ENCODE assay signal across 14 cellular contexts in genomic region chr15:98671060-98672008, GRCh38. TPM values are rescaled to one million over a fixed set of nuclear protein-coding genes. Genes with fewer than 3 reads are reported as not detected.
A peak's percentile ranks its signal among the peaks of the same experiment; 100 is the strongest.
DNase-seq lines count a peak whose midpoint lies in the region; ATAC-seq and TF ChIP-seq lines count a peak whose summit lies in the region.
"Had no signal": no experiment of that assay in that cellular context is flagged by ENCODE, and none has a peak within 500 bp of the region (broad histone marks: within the 10 kb centered on the region; RNA-seq: fewer than 3 reads in every experiment).

No MANE protein-coding gene starts in this region.

- H3K27ac Mint-ChIP-seq in osteocyte (ENCODE audit: unreplicated experiment), result peak overlapping the region; percentile 88
- H3K27ac Mint-ChIP-seq: activated T-helper 1 cell treated with anti-CD3 and anti-CD28 coated beads, Interleukin-12 subunit alpha, Interleukin-12 subunit beta, Interleukin-2, Interleukin-4 antibody, amounts not matched to agents 30 ng/mL and 10 ng/mL and 1 ng/mL, durations not matched to agents 14 hours and 24 hours and 36 hours; CD14-positive monocyte had no signal

- TF ChIP-seq CTCF in AG10803 (conservative IDR thresholded peaks at IDR 0.05; ENCODE audit: low read length) (no peak), foreskin keratinocyte (conservative IDR thresholded peaks at IDR 0.05) (no peak), osteocyte (IDR thresholded peaks at IDR 0.05) (no peak)

- peak overlapping the region; percentile 56 for H3K4me3 Mint-ChIP-seq in osteocyte (ENCODE audit: unreplicated experiment)
- H3K4me3 Mint-ChIP-seq: activated T-helper 1 cell treated with anti-CD3 and anti-CD28 coated beads, Interleukin-12 subunit alpha, Interleukin-12 subunit beta, Interleukin-2, Interleukin-4 antibody, amounts not matched to agents 30 ng/mL and 10 ng/mL and 1 ng/mL, durations not matched to agents 14 hours and 24 hours and 36 hours; CD14-positive monocyte had no signal

- H3K4me1 ChIP-seq in foreskin keratinocyte, result peaks cover 35% of the 10 kb centered on the region

- no peaks in the 10 kb centered on the region for H3K27me3 ChIP-seq in foreskin keratinocyte

- H3K27ac ChIP-seq in foreskin keratinocyte, result peak overlapping the region; percentile 100

- DNase-seq in AG10803 (ENCODE audit: low read depth) (peak; percentile 79), foreskin keratinocyte (no peak), osteocyte (ENCODE audit: extremely low spot score, unreplicated experiment) (no peak), erythroblast (lab: John Stamatoyannopoulos, UW) (no peak), T-helper 9 cell (no peak), SIG-M5 treated with dmso at 0.1 percent for 504 hours (lab: John Stamatoyannopoulos, UW; ENCODE audit: unreplicated experiment) (no peak)
- DNase-seq: hippocampal formation; NCI-H146; stimulated activated CD4-positive, alpha-beta T cell treated with anti-CD3 and anti-CD28 coated beads, Interleukin-2, amount 100 ng/mL, for 24 hours; T-helper 1 cell had no signal

- TF ChIP-seq POLR2A in erythroblast (IDR thresholded peaks at IDR 0.05; ENCODE audit: low read length), result no peak

- ATAC-seq in SK-N-SH treated with all-trans-retinoic acid at 6 μM for 48 hours (peak; percentile 17; the same call in 2 of the 3 replicates), foreskin keratinocyte (no peak), GM18498 (IDR thresholded peaks at IDR 0.05; ENCODE audit: unreplicated experiment) (no peak)

- H3K9me3 Mint-ChIP-seq in osteocyte (ENCODE audit: unreplicated experiment), result no peaks in the 10 kb centered on the region
- H3K9me3 Mint-ChIP-seq: activated T-helper 1 cell treated with anti-CD3 and anti-CD28 coated beads, Interleukin-12 subunit alpha, Interleukin-12 subunit beta, Interleukin-2, Interleukin-4 antibody, amounts not matched to agents 30 ng/mL and 10 ng/mL and 1 ng/mL, durations not matched to agents 14 hours and 24 hours and 36 hours; CD14-positive monocyte had no signal

- no peak overlapping the region; the same call in 1 of the 2 replicates for H3K4me3 ChIP-seq in AG10803 (ENCODE audit: low read length)

- H3K4me1 Mint-ChIP-seq in osteocyte (ENCODE audit: unreplicated experiment), result peaks cover 86% of the 10 kb centered on the region

- H3K27me3 Mint-ChIP-seq in osteocyte (ENCODE audit: unreplicated experiment), result no peaks in the 10 kb centered on the region

- H3K36me3 Mint-ChIP-seq in osteocyte (ENCODE audit: unreplicated experiment), result no peaks in the 10 kb centered on the region

TF ChIP-seq in SK-N-SH treated with all-trans-retinoic acid at 6 μM for 48 hours, 23 proteins besides CTCF, POLR2A, EP300 and RAD21:
- TF ChIP-seq CSDC2 (CRISPR knock-in tag; IDR thresholded peaks at IDR 0.05) (no peak), POU6F1 (CRISPR knock-in tag; IDR thresholded peaks at IDR 0.05; ENCODE audit: borderline replicate concordance, low read depth) (no peak), RARB (CRISPR knock-in tag; IDR thresholded peaks at IDR 0.05) (no peak), OSR1 (CRISPR knock-in tag; IDR thresholded peaks at IDR 0.05) (no peak), ZFP3 (CRISPR knock-in tag; IDR thresholded peaks at IDR 0.05) (no peak), BACH2 (CRISPR knock-in tag; IDR thresholded peaks at IDR 0.05; ENCODE audit: borderline replicate concordance) (no peak), PPARA (CRISPR knock-in tag; IDR thresholded peaks at IDR 0.05; ENCODE audit: borderline replicate concordance) (no peak), PATZ1 (CRISPR knock-in tag; IDR thresholded peaks at IDR 0.05; ENCODE audit: borderline replicate concordance) (no peak), GLIS3 (CRISPR knock-in tag; IDR thresholded peaks at IDR 0.05) (no peak), ZC3H10 (CRISPR knock-in tag; IDR thresholded peaks at IDR 0.05) (no peak), ZNF565 (CRISPR knock-in tag; conservative IDR thresholded peaks at IDR 0.05; ENCODE audit: low read depth) (no peak), TCF4 (CRISPR knock-in tag; IDR thresholded peaks at IDR 0.05; ENCODE audit: borderline replicate concordance) (no peak), SNAI2 (CRISPR knock-in tag; IDR thresholded peaks at IDR 0.05) (no peak), CSRNP3 (CRISPR knock-in tag; IDR thresholded peaks at IDR 0.05) (no peak), ARNTL (CRISPR knock-in tag; IDR thresholded peaks at IDR 0.05; ENCODE audit: borderline replicate concordance, low read depth) (no peak)

RNA-seq across cellular contexts. Expression of gene IGF1R, which starts 23.0 kb away (rescaled TPM):
- 30.1 and 38.4 TPM in 2 replicates for total RNA-seq in foreskin keratinocyte
- 4.8 and 5.0 TPM in 2 replicates for polyA plus RNA-seq in foreskin keratinocyte
- total RNA-seq in osteocyte, result 154 and 174 TPM in 2 replicates
